In genomic region chr5:63121471-63121870, GRCh38 we compare ENCODE assay signal across 22 cellular contexts.
"Had no signal": no experiment of that assay in that cellular context is flagged by ENCODE, and none has a peak within 500 bp of the region (broad histone marks: within the 10 kb centered on the region; RNA-seq: fewer than 3 reads in every experiment).

No MANE protein-coding gene starts in this region.

- H3K27me3 ChIP-seq: SJSA1 had no signal

- DNase-seq: KBM-7, MV-4-11, NCI-H1048, NCI-H1105, NCI-H1417 treated with DMSO at 0.1 percent for 48 hours, NCI-H146, NCI-H1694 treated with DMSO at 0.1 percent for 48 hours, NCI-H1930, NCI-H2081, NCI-H2107, NCI-H226, NCI-H446, NCI-H510A, NCI-H524 treated with DMSO at 0.1 percent for 48 hours, NCI-H69, NCI-H774, Right ventricle myocardium superior, RPMI8226, SIG-M5 had no signal

- FAIRE-seq: RCC 7860 had no signal

- H3K4me1 ChIP-seq: SJSA1 had no signal

- H3K36me3 ChIP-seq: SJSA1 had no signal

- H3K9me3 ChIP-seq: SJSA1 had no signal

- H3K4me3 ChIP-seq: SJSA1, SK-N-MC had no signal

- H3K27ac ChIP-seq: SJSA1, SK-N-MC had no signal
